ENCODE assay signal across 8 cellular contexts in the genomic region with DNA sequence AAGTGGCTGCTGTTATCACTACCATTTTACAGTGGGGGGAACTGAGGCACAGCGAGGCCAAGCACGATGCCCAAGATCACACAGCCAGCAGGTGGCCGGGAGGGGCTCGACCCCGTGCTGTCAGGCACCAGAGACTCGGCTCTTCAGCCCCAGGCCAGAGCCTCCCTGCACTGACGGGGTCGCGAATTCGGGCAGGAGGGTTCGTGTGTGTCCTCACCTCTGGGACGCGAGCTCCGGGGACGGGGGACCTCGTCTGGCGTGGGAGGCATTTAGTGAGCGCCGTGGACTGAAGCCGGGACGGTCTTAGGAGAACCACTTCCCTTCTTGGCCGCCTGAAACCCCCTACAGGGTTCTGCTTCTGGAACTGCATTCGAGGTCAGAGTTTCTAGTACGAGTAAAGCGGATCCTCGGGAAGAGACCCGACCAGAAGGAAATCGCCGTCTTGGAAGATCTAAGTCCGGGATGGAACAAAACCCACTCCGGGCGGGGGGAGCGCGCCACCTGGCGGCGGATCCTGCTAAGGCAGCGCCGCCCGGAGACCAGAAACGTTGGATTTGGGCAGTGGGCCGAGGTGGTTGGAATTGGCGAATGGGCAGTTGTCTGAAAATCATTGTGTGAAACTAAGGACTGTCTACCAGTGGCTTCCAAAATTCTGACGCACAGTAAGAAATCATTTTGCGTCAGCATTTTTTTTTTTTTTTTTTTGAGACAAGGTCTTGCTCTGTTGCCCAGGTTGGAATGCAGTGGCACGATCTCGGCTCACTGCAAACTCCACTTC. TPM values are rescaled to one million over a fixed set of nuclear protein-coding genes. Genes with fewer than 3 reads are reported as not detected.
DNase-seq lines count a peak whose midpoint lies in the region; ATAC-seq, FAIRE-seq and TF ChIP-seq lines count a peak whose summit lies in the region.

No MANE protein-coding gene starts in this region.

- peaks cover 11% of the 10 kb centered on the region for H3K9me3 Mint-ChIP-seq in astrocyte (ENCODE audit: unreplicated experiment)

- peak overlapping the region; percentile 72 for H3K9ac ChIP-seq in astrocyte (ENCODE audit: low read length)

- intact Hi-C loops in psoas muscle (cut with DNase I): loop anchor here (1.0 to 10.0 kb wide), 2 partner anchors 24 to 326 kb away; no protein-coding TSS in a partner anchor

- TF ChIP-seq CTCF in astrocyte (IDR thresholded peaks at IDR 0.05; ENCODE audit: insufficient read depth, low read depth, low read length): peak; percentile 97
- peak; percentile 98 for TF ChIP-seq CTCF in psoas muscle (IDR thresholded peaks at IDR 0.05)

- H3K9me3 ChIP-seq in astrocyte (ENCODE audit: insufficient read depth, low read depth, low read length): peaks cover 9% of the 10 kb centered on the region
- peaks cover 5% of the 10 kb centered on the region for H3K9me3 ChIP-seq in psoas muscle

- H3K36me3 ChIP-seq in astrocyte (ENCODE audit: insufficient read depth, low read length) (no peaks in the 10 kb centered on the region), psoas muscle (ENCODE audit: insufficient read depth in 1 of 2, low read depth in 1 of 2) (no peaks in the 10 kb centered on the region)

- no peak for FAIRE-seq in astrocyte (lab: Jason Lieb, UNC)

- no peaks in the 10 kb centered on the region for H3K27me3 ChIP-seq in astrocyte (ENCODE audit: insufficient read depth, low read length)
- peaks cover 0 to 18% (median 2%) of the 10 kb centered on the region in 3 donors for H3K27me3 ChIP-seq in psoas muscle (ENCODE audit: insufficient read depth in 3 of 3, low read length in 2 of 3)

- 2% methylated on average over 46 of the region's 46 CpGs for WGBS in psoas muscle, 3 donors

- H3K4me3 ChIP-seq in astrocyte (ENCODE audit: insufficient read depth, low read depth, low read length) (peak overlapping the region; percentile 49), psoas muscle (peak overlapping the region; percentile 53)

- H3K4me1 Mint-ChIP-seq in astrocyte (ENCODE audit: low read depth, unreplicated experiment): no peaks in the 10 kb centered on the region

- no peaks in the 10 kb centered on the region for H3K79me2 ChIP-seq in astrocyte (ENCODE audit: insufficient read depth, low read length)

- H4K20me1 ChIP-seq in astrocyte (ENCODE audit: insufficient read depth, low read length): no peaks in the 10 kb centered on the region

- peaks cover 16% of the 10 kb centered on the region for H3K36me3 Mint-ChIP-seq in astrocyte (ENCODE audit: low read depth, unreplicated experiment)

- H3K27ac ChIP-seq in astrocyte (ENCODE audit: low read depth, low read length): peak overlapping the region; percentile 59
- no peak overlapping the region for H3K27ac ChIP-seq in psoas muscle

- H3K4me1 ChIP-seq in astrocyte (ENCODE audit: insufficient read depth, low read length) (peaks cover 15% of the 10 kb centered on the region), psoas muscle (peaks cover 3% of the 10 kb centered on the region)

- peaks cover 2% of the 10 kb centered on the region for H3K27me3 Mint-ChIP-seq in astrocyte (ENCODE audit: low read depth, unreplicated experiment)

- DNase-seq in GM03348 (ENCODE audit: low spot score) (peak; percentile 92), NAMALWA (ENCODE audit: low spot score) (peak; percentile 55), T1000 (lab: John Stamatoyannopoulos, UW) (peak; percentile 71), astrocyte (ENCODE audit: low read depth) (peak; percentile 68), hepatic stellate cell (ENCODE audit: low spot score) (peak; percentile 83), psoas muscle (peak; percentile 87 to 91), SHP77 treated with DMSO at 0.1 percent for 48 hours (lab: John Stamatoyannopoulos, UW) (no peak)

- ATAC-seq in psoas muscle: peak; percentile 74 to 98 (median 88)
- no peak for ATAC-seq in HG03354 (IDR thresholded peaks at IDR 0.05; ENCODE audit: poor library complexity, severe bottlenecking, unreplicated experiment)

- peak overlapping the region; percentile 84 for H3K4me3 Mint-ChIP-seq in astrocyte (ENCODE audit: unreplicated experiment)

- peak overlapping the region; percentile 80 for H3K27ac Mint-ChIP-seq in astrocyte (ENCODE audit: unreplicated experiment)

- peak overlapping the region; percentile 94 for H3K4me2 ChIP-seq in astrocyte (ENCODE audit: low read length)

- H2AFZ ChIP-seq in astrocyte (ENCODE audit: low read depth, low read length): peak overlapping the region; percentile 84

RNA-seq across cellular contexts. Expression of a gene that starts 21.2 kb away (rescaled TPM):
- total RNA-seq in astrocyte (7.6 and 19.6 TPM in 2 replicates), psoas muscle (under 1 TPM in 1 of 4 donors, not detected in 3; 0.20 TPM)
- polyA plus RNA-seq in psoas muscle: under 1 TPM; 0.04 to 0.13 (median 0.05) TPM

RNA-seq across cellular contexts. Expression of a gene that starts 34.2 kb away (rescaled TPM):
- total RNA-seq in astrocyte (199 and 217 TPM in 2 replicates), psoas muscle (10 to 100 TPM in 3 of 4 donors, 1 to 10 TPM in 1; 8.9 to 15.2 (median 14.1) TPM)
- polyA plus RNA-seq in psoas muscle: 10 to 100 TPM in 2 of 3 donors, 1 to 10 TPM in 1; 8.9 to 13.7 (median 13.6) TPM

RNA-seq across cellular contexts. Expression of a gene that starts 35.4 kb away (rescaled TPM):
- 22.9 and 26.3 TPM in 2 replicates for total RNA-seq in astrocyte
- total RNA-seq in psoas muscle: 10 to 100 TPM; 21.8 to 36.2 (median 31.2) TPM
- polyA plus RNA-seq in psoas muscle: 10 to 100 TPM; 15.7 to 26.0 (median 21.2) TPM

Comparison
In these comparisons a context has a peak if more than half of its experiments do, and no peak if none do; other contexts are left out.
1. RNA of a gene that starts 34.2 kb away (total RNA-seq): 199 to 217 TPM in astrocyte; 8.9 to 15.2 TPM in psoas muscle; every median in the first group is over 10 times any median in the second.